24 cellular contexts compared by ENCODE assay signal in genomic region chr16:15827709-15828343, GRCh38. TPM values are rescaled to one million over a fixed set of nuclear protein-coding genes. Genes with fewer than 3 reads are reported as not detected.
DNase-seq lines count a peak whose midpoint lies in the region; FAIRE-seq and TF ChIP-seq lines count a peak whose summit lies in the region.
"Had no signal": no experiment of that assay in that cellular context is flagged by ENCODE, and none has a peak within 500 bp of the region (broad histone marks: within the 10 kb centered on the region; RNA-seq: fewer than 3 reads in every experiment).

No MANE protein-coding gene starts in this region.

- no peaks in the 10 kb centered on the region for H3K27me3 ChIP-seq in esophagus squamous epithelium
- no peaks in the 10 kb centered on the region for H3K27me3 ChIP-seq in sigmoid colon
- H3K27me3 ChIP-seq in uterus = no peaks in the 10 kb centered on the region
- H3K27me3 ChIP-seq: BLaER1 treated with 17β-estradiol and CSF1 and Interleukin-3, amounts not matched to agents 10 nM and 100 nM had no signal

- TF ChIP-seq POLR2A in esophagus squamous epithelium (IDR thresholded peaks at IDR 0.05) (no peak), sigmoid colon (IDR thresholded peaks at IDR 0.05) (no peak), uterus (IDR thresholded peaks at IDR 0.05) (no peak)

- H3K9me3 ChIP-seq in esophagus squamous epithelium = no peaks in the 10 kb centered on the region
- no peaks in the 10 kb centered on the region for H3K9me3 ChIP-seq in sigmoid colon
- H3K9me3 ChIP-seq in uterus = no peaks in the 10 kb centered on the region
- H3K9me3 ChIP-seq: BLaER1 treated with 17β-estradiol and CSF1 and Interleukin-3, amounts not matched to agents 10 nM and 100 nM had no signal

- no peak for TF ChIP-seq EP300 in sigmoid colon (IDR thresholded peaks at IDR 0.05)

- H3K36me3 ChIP-seq in esophagus squamous epithelium = no peaks in the 10 kb centered on the region
- peaks cover 19 to 93% (median 36%) of the 10 kb centered on the region in 4 donors for H3K36me3 ChIP-seq in sigmoid colon
- H3K36me3 ChIP-seq in uterus = no peaks in the 10 kb centered on the region
- H3K36me3 ChIP-seq: BLaER1 treated with 17β-estradiol and CSF1 and Interleukin-3, amounts not matched to agents 10 nM and 100 nM had no signal

- DNase-seq in chondrocyte (ENCODE audit: low spot score) = peak; percentile 43
- no peak for DNase-seq in esophagus squamous epithelium (lab: John Stamatoyannopoulos, UW)
- DNase-seq in sigmoid colon = peak; percentile 66
- no peak for DNase-seq in uterus
- DNase-seq in D721Med (ENCODE audit: insufficient read length, low spot score) = no peak
- DNase-seq in GM13976 (ENCODE audit: low spot score) = no peak
- no peak for DNase-seq in activated T-cell treated with anti-CD3 and anti-CD28 coated beads, Interleukin-2, amount 50 U/mL, for 1 hour
- DNase-seq: Calu3; CD8-positive, alpha-beta T cell; DMS53; EL; HFFc6; MM.1S; NCI-H1092 treated with DMSO at 0.1 percent for 48 hours; NCI-H146; NCI-H2029 treated with DMSO at 0.1 percent for 48 hours; NCI-H2171; NCI-H526; PC-3; SIG-M5 had no signal

- no peak overlapping the region for H3K4me3 ChIP-seq in esophagus squamous epithelium
- peak overlapping the region in 2 of 4 donors; percentile 14 to 16 for H3K4me3 ChIP-seq in sigmoid colon
- H3K4me3 ChIP-seq in uterus = no peak overlapping the region
- H3K4me3 ChIP-seq: BLaER1 treated with 17β-estradiol and CSF1 and Interleukin-3, amounts not matched to agents 10 nM and 100 nM; GM12878 had no signal

- H3K9me3 Mint-ChIP-seq in chondrocyte (ENCODE audit: low read depth) = no peaks in the 10 kb centered on the region
- H3K9me3 Mint-ChIP-seq: CD8-positive, alpha-beta T cell; HFFc6 had no signal

- no peak overlapping the region for H3K27ac Mint-ChIP-seq in chondrocyte (ENCODE audit: unreplicated experiment)
- H3K27ac Mint-ChIP-seq: CD8-positive, alpha-beta T cell; HFFc6 had no signal

- H3K4me1 ChIP-seq in esophagus squamous epithelium (peaks cover 0 to 22% (median 12%) of the 10 kb centered on the region in 3 donors), sigmoid colon (peaks cover 0 to 100% (median 96%) of the 10 kb centered on the region in 4 donors), uterus (peaks cover 0 to 30% of the 10 kb centered on the region in 2 donors)

- no peak overlapping the region for H3K4me3 Mint-ChIP-seq in chondrocyte (ENCODE audit: unreplicated experiment)
- H3K4me3 Mint-ChIP-seq: CD8-positive, alpha-beta T cell; HFFc6 had no signal

- TF ChIP-seq CTCF in chondrocyte (IDR thresholded peaks at IDR 0.05) (no peak), esophagus squamous epithelium (IDR thresholded peaks at IDR 0.05) (no peak), sigmoid colon (IDR thresholded peaks at IDR 0.05) (no peak), uterus (IDR thresholded peaks at IDR 0.05) (no peak), D721Med (IDR thresholded peaks at IDR 0.05; ENCODE audit: insufficient read depth, missing control alignments) (no peak), GM13976 (IDR thresholded peaks at IDR 0.05; ENCODE audit: borderline replicate concordance, control extremely low read depth, extremely low read depth, insufficient read depth, missing control alignments) (no peak)

- H3K27ac ChIP-seq in esophagus squamous epithelium (peak overlapping the region; percentile 42 to 80 (median 73)), sigmoid colon (peak overlapping the region; percentile 85 to 98 (median 96)), uterus (peak overlapping the region; percentile 79 to 85)
- H3K27ac ChIP-seq: BLaER1 treated with 17β-estradiol and CSF1 and Interleukin-3, amounts not matched to agents 10 nM and 100 nM; RWPE1 had no signal

- peaks cover 2% of the 10 kb centered on the region for H3K36me3 Mint-ChIP-seq in chondrocyte (ENCODE audit: low read depth)
- H3K36me3 Mint-ChIP-seq: CD8-positive, alpha-beta T cell had no signal

- peaks cover 10% of the 10 kb centered on the region for H3K4me1 Mint-ChIP-seq in chondrocyte (ENCODE audit: low read depth)

- intact Hi-C loops in esophagus squamous epithelium (cut with DNase I) (no loop called here), sigmoid colon (cut with DNase I) (no loop called here), uterus (cut with DNase I; ENCODE audit: low total_unique reads) (no loop called here)

- 80 to 81% methylated on average over 9 to 10 of the region's 11 CpGs for WGBS in esophagus squamous epithelium, 2 donors
- WGBS in sigmoid colon, 2 donors = 86 to 87% methylated on average over 11 of the region's 11 CpGs

- in situ Hi-C loops in GM13976 (cut with MboI; ENCODE audit: low sequenced_read_pairs, unreplicated experiment) = no loop called here

- H3K27me3 Mint-ChIP-seq in chondrocyte (ENCODE audit: low read depth) = peaks cover 3% of the 10 kb centered on the region

- FAIRE-seq in D721Med (lab: Jason Lieb, UNC) = no peak
- FAIRE-seq: GM12878 had no signal

RNA-seq across cellular contexts. Expression of gene MYH11, which starts 29.0 kb away (rescaled TPM):
- 4.8 to 58.3 TPM (median 57.8 TPM) in 3 replicates for total RNA-seq in chondrocyte
- 1,000 to 10,000 TPM in 1 of 4 donors, 100 to 1,000 TPM in 3; 121 to 1,349 (median 217) TPM for total RNA-seq in esophagus squamous epithelium
- over 10,000 TPM in 1 of 4 donors, 1,000 to 10,000 TPM in 3; 4,282 to 11,818 (median 7,071) TPM for total RNA-seq in sigmoid colon
- polyA plus RNA-seq in sigmoid colon = 100 to 1,000 TPM in 1 of 3 donors, 10 to 100 TPM in 1, 1 to 10 TPM in 1; 5.1 to 262 (median 31.8) TPM
- 1,000 to 10,000 TPM in 2 of 4 donors, 100 to 1,000 TPM in 2; 447 to 1,893 (median 822) TPM for total RNA-seq in uterus
- total RNA-seq: CD8-positive, alpha-beta T cell; H4; PC-3 had no signal

Comparison
In these comparisons a context has a peak if more than half of its experiments do, and no peak if none do; other contexts are left out.
1. DNase-seq: peak in chondrocyte (single experiment) and sigmoid colon (single experiment); none in esophagus squamous epithelium (single experiment), uterus (0 of 2), D721Med (single experiment), GM13976 (single experiment) and activated T-cell treated with anti-CD3 and anti-CD28 coated beads, Interleukin-2, amount 50 U/mL, for 1 hour (single experiment).
2. Peak in every context shown above with its lines, with median percentiles within 50 percentile points of each other: H3K27ac ChIP-seq.